8 cellular contexts compared by ENCODE assay signal in genomic region chr17:75904749-75905521, GRCh38. TPM values are rescaled to one million over a fixed set of nuclear protein-coding genes. Genes with fewer than 3 reads are reported as not detected.
DNase-seq lines count a peak whose midpoint lies in the region; ATAC-seq and TF ChIP-seq lines count a peak whose summit lies in the region.

TSS of gene MRPL38 (minus strand) at chr17:75904884. CDS start at chr17:75904875, 9 bp downstream.

- in situ Hi-C loops in GM13977 (cut with MboI; ENCODE audit: low pct_unique_long_range_greater_than_20kb, low sequenced_read_pairs, unreplicated experiment) = loop anchor here (10.0 to 25.0 kb wide), 2 partner anchors 100 to 407 kb away; partner anchors contain the start of genes CDK3 and QRICH2

- TF ChIP-seq CTCF in GM13977 (IDR thresholded peaks at IDR 0.05; ENCODE audit: extremely low read depth, insufficient read depth, missing control alignments) = peak; percentile 93
- TF ChIP-seq CTCF in uterus (IDR thresholded peaks at IDR 0.05) = peak; percentile 98 to 100 (median 100)

- peak; percentile 96 for ATAC-seq in HG02884 (IDR thresholded peaks at IDR 0.05; ENCODE audit: unreplicated experiment)
- ATAC-seq in left ventricle myocardium superior = peak; percentile 91

- peak within 1 kb of the TSS; percentile 65 to 75 for H3K4me3 ChIP-seq in uterus

- H3K36me3 Mint-ChIP-seq in T-helper 1 cell treated with Interleukin-12 subunit alpha and Interleukin-12 subunit beta and Interleukin-4 antibody, amounts not matched to agents 30 μg/mL and 1 μg/mL, for 36 hours (ENCODE audit: low read depth) = peaks cover 5% of the 10 kb centered on the region

- peak within 1 kb of the TSS; percentile 97 for H3K4me3 Mint-ChIP-seq in T-helper 1 cell treated with Interleukin-12 subunit alpha and Interleukin-12 subunit beta and Interleukin-4 antibody, amounts not matched to agents 30 μg/mL and 1 μg/mL, for 36 hours

- H3K4me1 Mint-ChIP-seq in T-helper 1 cell treated with Interleukin-12 subunit alpha and Interleukin-12 subunit beta and Interleukin-4 antibody, amounts not matched to agents 30 μg/mL and 1 μg/mL, for 36 hours (ENCODE audit: low read depth) = peaks cover 13% of the 10 kb centered on the region

- TF ChIP-seq POLR2A in uterus (IDR thresholded peaks at IDR 0.05) = peak; percentile 80 to 81

- no peaks in the 10 kb centered on the region for H3K36me3 ChIP-seq in uterus

- H3K9me3 ChIP-seq in uterus = no peaks in the 10 kb centered on the region

- H3K27ac Mint-ChIP-seq in T-helper 1 cell treated with Interleukin-12 subunit alpha and Interleukin-12 subunit beta and Interleukin-4 antibody, amounts not matched to agents 30 μg/mL and 1 μg/mL, for 36 hours = peak within 1 kb of the TSS; percentile 93

- H3K4me1 ChIP-seq in uterus = peaks cover 0 to 7% of the 10 kb centered on the region in 2 donors

- H3K27me3 ChIP-seq in uterus = no peaks in the 10 kb centered on the region

- DNase-seq in GM13977 (ENCODE audit: low spot score) (peak; percentile 100), NCI-H1694 (lab: John Stamatoyannopoulos, UW) (peak; percentile 90), amygdala (lab: John Stamatoyannopoulos, UW) (peak; percentile 59 to 99 (median 80)), left ventricle myocardium superior (peak; percentile 96), pulmonary artery endothelial cell (ENCODE audit: low read depth, low spot score) (peak; percentile 76), uterus (peak; percentile 91 to 94)

- H3K27ac ChIP-seq in uterus = peak within 1 kb of the TSS; percentile 93

- H3K9me3 Mint-ChIP-seq in T-helper 1 cell treated with Interleukin-12 subunit alpha and Interleukin-12 subunit beta and Interleukin-4 antibody, amounts not matched to agents 30 μg/mL and 1 μg/mL, for 36 hours = no peaks in the 10 kb centered on the region

- intact Hi-C loops in left ventricle myocardium superior (cut with micrococcal nuclease) = loop anchor here (10.0 kb wide), 1 partner anchor 100 kb away; the partner anchor contains the start of gene CDK3
- intact Hi-C loops in uterus (cut with DNase I; ENCODE audit: low total_unique reads) = no loop called here

- H3K27me3 Mint-ChIP-seq in T-helper 1 cell treated with Interleukin-12 subunit alpha and Interleukin-12 subunit beta and Interleukin-4 antibody, amounts not matched to agents 30 μg/mL and 1 μg/mL, for 36 hours (ENCODE audit: low read depth) = no peaks in the 10 kb centered on the region

RNA-seq across cellular contexts. Expression of gene MRPL38, which starts in this region (rescaled TPM):
- total RNA-seq in left ventricle myocardium superior (124 TPM), pulmonary artery endothelial cell (31.9 and 38.7 TPM in 2 replicates), uterus (10 to 100 TPM; 32.3 to 99.8 (median 47.8) TPM)

Comparison
In these comparisons a context has a peak if more than half of its experiments do, and no peak if none do; other contexts are left out.
1. Peak in every context shown above with its lines: DNase-seq, ATAC-seq, H3K4me3 ChIP-seq and H3K27ac ChIP-seq.